Comparison of ENCODE assay signal across 24 cellular contexts in the genomic region with DNA sequence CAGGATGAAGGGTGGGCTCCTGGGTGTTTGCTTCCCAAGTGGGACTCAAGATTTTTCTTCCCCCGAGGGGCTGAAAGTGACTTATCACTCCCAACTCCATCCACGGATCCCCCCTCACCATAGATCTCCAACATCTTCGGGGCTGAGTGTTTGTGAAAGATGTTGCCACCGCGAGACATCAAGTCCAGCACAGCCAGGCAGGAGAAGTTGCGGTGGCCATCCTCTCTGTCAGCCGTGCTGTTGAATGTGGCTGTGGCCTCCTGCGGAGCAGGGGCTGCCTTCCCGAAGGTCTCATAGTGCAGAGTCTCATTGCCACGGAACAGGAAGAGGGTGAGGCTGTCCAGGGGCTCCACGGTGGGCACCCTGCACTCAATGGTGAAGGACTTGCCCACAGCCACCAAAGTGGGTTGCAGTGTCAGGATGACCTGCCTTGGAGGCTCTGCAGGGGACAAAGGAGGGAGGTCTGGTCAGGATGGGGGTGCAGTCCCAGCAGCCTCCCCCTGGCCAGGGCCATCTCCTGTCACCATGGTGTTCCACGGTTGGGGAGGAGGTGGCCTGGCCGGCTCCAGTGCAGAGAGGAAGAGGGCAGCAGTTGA. TPM values are rescaled to one million over a fixed set of nuclear protein-coding genes. Genes with fewer than 3 reads are reported as not detected.
DNase-seq lines count a peak whose midpoint lies in the region; ATAC-seq, FAIRE-seq and TF ChIP-seq lines count a peak whose summit lies in the region.
"Had no signal": no experiment of that assay in that cellular context is flagged by ENCODE, and none has a peak within 500 bp of the region (broad histone marks: within the 10 kb centered on the region; RNA-seq: fewer than 3 reads in every experiment).

No MANE protein-coding gene starts in this region.

- WGBS in spleen, 5 donors, result 60 to 80% (median 78%) methylated on average over 9 to 13 of the region's 13 CpGs

- no peaks in the 10 kb centered on the region for H3K27me3 Mint-ChIP-seq in activated T-cell treated with anti-CD3 and anti-CD28 coated beads, Interleukin-2, amount 50 U/mL, for 72 hours (ENCODE audit: low read depth)
- no peaks in the 10 kb centered on the region for H3K27me3 Mint-ChIP-seq in activated T-cell treated with anti-CD3 and anti-CD28 coated beads, Interleukin-2, amount 50 U/mL, for 4 hours (ENCODE audit: low read depth)
- H3K27me3 Mint-ChIP-seq: activated CD8-positive, alpha-beta T cell treated with anti-CD3 and anti-CD28 coated beads for 36 hours had no signal

- H3K9me3 Mint-ChIP-seq in activated T-cell treated with anti-CD3 and anti-CD28 coated beads, Interleukin-2, amount 50 U/mL, for 72 hours, result no peaks in the 10 kb centered on the region
- no peaks in the 10 kb centered on the region for H3K9me3 Mint-ChIP-seq in activated T-cell treated with anti-CD3 and anti-CD28 coated beads, Interleukin-2, amount 50 U/mL, for 4 hours
- H3K9me3 Mint-ChIP-seq: activated CD8-positive, alpha-beta T cell treated with anti-CD3 and anti-CD28 coated beads for 36 hours; stimulated activated naive CD8-positive, alpha-beta T cell treated with anti-CD3 and anti-CD28 coated beads, Interleukin-15, Interleukin-2, amounts not matched to agents 100 ng/mL and 50 ng/mL, for 24 hours had no signal

- no peak for FAIRE-seq in GM12891 (lab: Jason Lieb, UNC)

- peaks cover 0 to 10% (median 0%) of the 10 kb centered on the region in 7 donors for H3K27me3 ChIP-seq in spleen (replicated peaks in 1 of 7)
- H3K27me3 ChIP-seq: uterus had no signal

- peaks cover 21% of the 10 kb centered on the region for H3K4me1 Mint-ChIP-seq in activated T-cell treated with anti-CD3 and anti-CD28 coated beads, Interleukin-2, amount 50 U/mL, for 72 hours (ENCODE audit: low read depth)
- H3K4me1 Mint-ChIP-seq in activated T-cell treated with anti-CD3 and anti-CD28 coated beads, Interleukin-2, amount 50 U/mL, for 4 hours (ENCODE audit: low read depth), result peaks cover 35% of the 10 kb centered on the region

- intact Hi-C loops in spleen (cut with DNase I; ENCODE audit: low total_unique reads), result no loop called here

- ATAC-seq in activated T-cell treated with anti-CD3 and anti-CD28 coated beads, Interleukin-2, amount 50 U/mL, for 72 hours (replicated peaks in 1 of 2), result no peak
- no peak for ATAC-seq in activated T-cell treated with anti-CD3 and anti-CD28 coated beads, Interleukin-2, amount 50 U/mL, for 4 hours
- ATAC-seq: activated CD8-positive, alpha-beta T cell treated with anti-CD3 and anti-CD28 coated beads for 36 hours; esophagus mucosa had no signal

- no peak overlapping the region for H3K4me3 Mint-ChIP-seq in activated T-cell treated with anti-CD3 and anti-CD28 coated beads, Interleukin-2, amount 50 U/mL, for 72 hours
- H3K4me3 Mint-ChIP-seq in activated T-cell treated with anti-CD3 and anti-CD28 coated beads, Interleukin-2, amount 50 U/mL, for 4 hours, result no peak overlapping the region
- H3K4me3 Mint-ChIP-seq: activated CD8-positive, alpha-beta T cell treated with anti-CD3 and anti-CD28 coated beads for 36 hours; stimulated activated naive CD8-positive, alpha-beta T cell treated with anti-CD3 and anti-CD28 coated beads, Interleukin-15, Interleukin-2, amounts not matched to agents 100 ng/mL and 50 ng/mL, for 24 hours had no signal

- H3K36me3 Mint-ChIP-seq in activated T-cell treated with anti-CD3 and anti-CD28 coated beads, Interleukin-2, amount 50 U/mL, for 72 hours (ENCODE audit: insufficient read depth in 2 of 2), result peaks cover 1 to 2% of the 10 kb centered on the region in 2 donors
- H3K36me3 Mint-ChIP-seq in activated T-cell treated with anti-CD3 and anti-CD28 coated beads, Interleukin-2, amount 50 U/mL, for 4 hours (ENCODE audit: insufficient read depth), result peaks cover 13% of the 10 kb centered on the region

- no peak overlapping the region for H3K4me3 ChIP-seq in coronary artery
- peak overlapping the region in 2 of 8 donors; percentile 48 to 66 for H3K4me3 ChIP-seq in spleen
- H3K4me3 ChIP-seq: uterus had no signal

- no peaks in the 10 kb centered on the region for H3K9me3 ChIP-seq in spleen
- H3K9me3 ChIP-seq: Caco-2, uterus had no signal

- peaks cover 19 to 100% (median 73%) of the 10 kb centered on the region in 6 donors for H3K4me1 ChIP-seq in spleen
- H3K4me1 ChIP-seq: Caco-2 had no signal

- H3K27ac Mint-ChIP-seq in activated T-cell treated with anti-CD3 and anti-CD28 coated beads, Interleukin-2, amount 50 U/mL, for 72 hours, result peak overlapping the region; percentile 33
- H3K27ac Mint-ChIP-seq: stimulated activated naive CD8-positive, alpha-beta T cell treated with anti-CD3 and anti-CD28 coated beads, Interleukin-15, Interleukin-2, amounts not matched to agents 100 ng/mL and 50 ng/mL, for 24 hours had no signal

- H3K36me3 ChIP-seq in spleen, result peaks cover 0 to 70% (median 36%) of the 10 kb centered on the region in 6 donors
- H3K36me3 ChIP-seq: uterus had no signal

- no peak overlapping the region for H3K27ac ChIP-seq in coronary artery
- H3K27ac ChIP-seq in spleen, result peak overlapping the region in 7 of 8 donors; percentile 15 to 89 (median 83)
- H3K27ac ChIP-seq: RWPE1, uterus had no signal

- TF ChIP-seq POLR2A in spleen (IDR thresholded peaks at IDR 0.05), result no peak
- no peak for TF ChIP-seq POLR2A in GM12891 (IDR thresholded peaks at IDR 0.05; ENCODE audit: low read depth, low read length)

- no peak for TF ChIP-seq CTCF in GM20000 (IDR thresholded peaks at IDR 0.05; ENCODE audit: extremely low read depth, missing control alignments)
- TF ChIP-seq CTCF in coronary artery (IDR thresholded peaks at IDR 0.05), result no peak
- TF ChIP-seq CTCF in spleen (IDR thresholded peaks at IDR 0.05 in 8 of 11, conservative IDR thresholded peaks at IDR 0.05 in 3 of 11), result no peak

- no peak for DNase-seq in activated T-cell treated with anti-CD3 and anti-CD28 coated beads, Interleukin-2, amount 50 U/mL, for 72 hours
- no peak for DNase-seq in activated T-cell treated with anti-CD3 and anti-CD28 coated beads, Interleukin-2, amount 50 U/mL, for 4 hours
- peak; percentile 7 for DNase-seq in GM20000 (ENCODE audit: low spot score)
- peak; percentile 71 for DNase-seq in coronary artery (ENCODE audit: low spot score)
- peak; percentile 66 for DNase-seq in spleen
- no peak for DNase-seq in medulla oblongata (ENCODE audit: extremely low spot score)
- DNase-seq in middle frontal gyrus (ENCODE audit: extremely low spot score, low spot score), result no peak
- DNase-seq in GM12891 (ENCODE audit: insufficient read length, low spot score), result no peak
- DNase-seq: ACHN; activated CD8-positive, alpha-beta T cell treated with anti-CD3 and anti-CD28 coated beads for 36 hours; dermis blood vessel endothelial cell; EL; glutamatergic neuron; IMR-90; mammary epithelial cell; NCI-H187 treated with DMSO at 0.1 percent for 48 hours; NCI-H446 treated with DMSO at 0.1 percent for 48 hours had no signal

TF ChIP-seq in GM12891, 5 proteins besides CTCF, POLR2A, EP300 and RAD21:
- TF ChIP-seq SPI1 (IDR thresholded peaks at IDR 0.05; ENCODE audit: low read depth, low read length), result no peak
- TF ChIP-seq POU2F2 (IDR thresholded peaks at IDR 0.05; ENCODE audit: low read depth, low read length), result no peak
- no peak for TF ChIP-seq PAX5 (IDR thresholded peaks at IDR 0.05; ENCODE audit: insufficient read depth, low read length, severe bottlenecking)
- TF ChIP-seq POLR2AphosphoS5 (IDR thresholded peaks at IDR 0.05; ENCODE audit: low read depth, low read length), result no peak
- no peak for TF ChIP-seq TAF1 (IDR thresholded peaks at IDR 0.05; ENCODE audit: low read depth, low read length)

RNA-seq across cellular contexts. Expression of a gene that starts 5.5 kb away (rescaled TPM):
- total RNA-seq in activated T-cell treated with anti-CD3 and anti-CD28 coated beads, Interleukin-2, amount 50 U/mL, for 72 hours, result 1 to 10 TPM in 1 of 2 donors, under 1 TPM in 1; 0.96 to 1.1 TPM
- total RNA-seq in activated T-cell treated with anti-CD3 and anti-CD28 coated beads, Interleukin-2, amount 50 U/mL, for 4 hours, result under 1 TPM in 1 of 3 donors, not detected in 2; 0.16 TPM
- total RNA-seq in spleen, result 1 to 10 TPM; 1.6 to 9.1 (median 3.5) TPM
- 1 to 10 TPM in 1 of 3 donors, under 1 TPM in 2; 0.65 to 3.6 (median 0.73) TPM for polyA plus RNA-seq in spleen
- 0.64 TPM for polyA plus RNA-seq in GM12891 (2012; ENCODE audit: low read depth, missing spikeins)
- total RNA-seq: Caco-2, esophagus mucosa had no signal

RNA-seq across cellular contexts. Expression of a gene that starts 16.8 kb away (rescaled TPM):
- 10 to 100 TPM; 49.9 to 55.7 TPM for total RNA-seq in activated T-cell treated with anti-CD3 and anti-CD28 coated beads, Interleukin-2, amount 50 U/mL, for 72 hours
- 10 to 100 TPM; 67.0 to 88.9 (median 77.1) TPM for total RNA-seq in activated T-cell treated with anti-CD3 and anti-CD28 coated beads, Interleukin-2, amount 50 U/mL, for 4 hours
- 100 to 1,000 TPM; 136 to 412 (median 275) TPM for total RNA-seq in spleen
- 100 to 1,000 TPM in 1 of 3 donors, 10 to 100 TPM in 2; 79.2 to 108 (median 86.7) TPM for polyA plus RNA-seq in spleen
- 38.2 TPM for polyA plus RNA-seq in GM12891 (2012; ENCODE audit: low read depth, missing spikeins)
- total RNA-seq: IMR-90 had no signal
- polyA plus RNA-seq: neural cell had no signal

RNA-seq across cellular contexts. Expression of a gene that starts 30.9 kb away (rescaled TPM):
- 1 to 10 TPM in 1 of 2 donors, under 1 TPM in 1; 0.93 to 1.0 TPM for total RNA-seq in activated T-cell treated with anti-CD3 and anti-CD28 coated beads, Interleukin-2, amount 50 U/mL, for 72 hours
- total RNA-seq in activated T-cell treated with anti-CD3 and anti-CD28 coated beads, Interleukin-2, amount 50 U/mL, for 4 hours, result under 1 TPM in 2 of 3 donors, not detected in 1; 0.05 to 0.14 TPM
- total RNA-seq in spleen, result 1 to 10 TPM in 5 of 7 donors, under 1 TPM in 2; 0.54 to 4.0 (median 1.3) TPM
- polyA plus RNA-seq in spleen, result under 1 TPM; 0.14 to 0.70 (median 0.26) TPM
- 0.19 TPM for polyA plus RNA-seq in GM12891 (2012; ENCODE audit: low read depth, missing spikeins)
- total RNA-seq: Caco-2, IMR-90, mammary epithelial cell, renal cortical epithelial cell had no signal
- polyA plus RNA-seq: IMR-90, neural cell had no signal

Comparison
In these comparisons a context has a peak if more than half of its experiments do, and no peak if none do; other contexts are left out.
1. DNase-seq: peak in GM20000 (single experiment), coronary artery (single experiment) and spleen (single experiment); none in activated T-cell treated with anti-CD3 and anti-CD28 coated beads, Interleukin-2, amount 50 U/mL, for 72 hours (0 of 2), activated T-cell treated with anti-CD3 and anti-CD28 coated beads, Interleukin-2, amount 50 U/mL, for 4 hours (single experiment), medulla oblongata (single experiment), middle frontal gyrus (single experiment) and GM12891 (single experiment).
2. H3K27ac ChIP-seq: peak in spleen (7 of 8); none in coronary artery (0 of 2).